In genomic region chr11:128694618-128695481, GRCh38 we compare ENCODE assay signal across 9 cellular contexts. TPM values are rescaled to one million over a fixed set of nuclear protein-coding genes. Genes with fewer than 3 reads are reported as not detected.
DNase-seq lines count a peak whose midpoint lies in the region; ATAC-seq, FAIRE-seq and TF ChIP-seq lines count a peak whose summit lies in the region.
"Had no signal": no experiment of that assay in that cellular context is flagged by ENCODE, and none has a peak within 500 bp of the region (broad histone marks: within the 10 kb centered on the region; RNA-seq: fewer than 3 reads in every experiment).

No MANE protein-coding gene starts in this region.

- peak overlapping the region; percentile 72 for H3K27ac ChIP-seq in fibroblast of lung (ENCODE audit: insufficient read depth, low read length)
- no peak overlapping the region for H3K27ac ChIP-seq in ovary

- intact Hi-C loops in ovary (cut with DNase I): no loop called here

- TF ChIP-seq CTCF in fibroblast of lung (conservative IDR thresholded peaks at IDR 0.05 in 1 of 2, IDR thresholded peaks at IDR 0.05 in 1 of 2; ENCODE audit: low read depth in 1 of 2, low read length in 2 of 2): no peak
- TF ChIP-seq CTCF in ovary (IDR thresholded peaks at IDR 0.05): no peak

- H3K4me2 ChIP-seq in fibroblast of lung (ENCODE audit: extremely low read depth, insufficient read depth, low read length): peak overlapping the region; percentile 79

- peak overlapping the region; percentile 40 for H2AFZ ChIP-seq in fibroblast of lung (ENCODE audit: low read length)

- WGBS in ovary, 3 donors: 5 to 8% (median 7%) methylated on average over 58 to 70 of the region's 70 CpGs

- H4K20me1 ChIP-seq in fibroblast of lung (ENCODE audit: control insufficient read depth, extremely low read depth, insufficient read depth, low read length): no peaks in the 10 kb centered on the region

- no peaks in the 10 kb centered on the region for H3K36me3 ChIP-seq in fibroblast of lung (ENCODE audit: control insufficient read depth, insufficient read depth, low read length)
- no peaks in the 10 kb centered on the region for H3K36me3 ChIP-seq in ovary

- H3K27me3 ChIP-seq in fibroblast of lung (ENCODE audit: control insufficient read depth, insufficient read depth, low read length) (no peaks in the 10 kb centered on the region), ovary (no peaks in the 10 kb centered on the region)

- TF ChIP-seq POLR2A in GM12892 (IDR thresholded peaks at IDR 0.05; ENCODE audit: low read depth, low read length) (no peak), ovary (IDR thresholded peaks at IDR 0.05) (no peak)

- H3K9me3 ChIP-seq in fibroblast of lung (ENCODE audit: control insufficient read depth, insufficient read depth, low read depth, low read length): no peaks in the 10 kb centered on the region
- H3K9me3 ChIP-seq in ovary: peaks cover 0 to 6% of the 10 kb centered on the region in 2 donors

- FAIRE-seq in GM12892 (lab: Jason Lieb, UNC): peak; percentile 97
- FAIRE-seq: TTC549 had no signal

- H3K4me1 ChIP-seq in fibroblast of lung (ENCODE audit: control insufficient read depth, extremely low read depth, insufficient read depth, low read length): peaks cover 4% of the 10 kb centered on the region
- H3K4me1 ChIP-seq in ovary (ENCODE audit: insufficient read depth): peaks cover 3% of the 10 kb centered on the region

- peak overlapping the region; percentile 52 for H3K9ac ChIP-seq in fibroblast of lung (ENCODE audit: insufficient read depth, low read length)

- ATAC-seq in HG02870 (IDR thresholded peaks at IDR 0.05; ENCODE audit: unreplicated experiment): peak; percentile 22

- H3K79me2 ChIP-seq in fibroblast of lung (ENCODE audit: control insufficient read depth, insufficient read depth, low read length): no peaks in the 10 kb centered on the region

- DNase-seq in GM12892 (ENCODE audit: insufficient read length) (no peak), fibroblast of lung (ENCODE audit: low read depth in 2 of 2) (peak; percentile 17 to 41), ovary (no peak), GM19240 (ENCODE audit: insufficient read length, low spot score) (no peak), NCI-H345 treated with DMSO at 0.1 percent for 48 hours (lab: John Stamatoyannopoulos, UW; ENCODE audit: unreplicated experiment) (no peak), SKM-1 treated with dmso at 0.1 percent for 144 hours (lab: John Stamatoyannopoulos, UW; ENCODE audit: unreplicated experiment) (no peak)
- DNase-seq in activated CD4-positive, alpha-beta T cell treated with anti-CD3 and anti-CD28 coated beads, Interleukin-2, amount 50 U/mL, for 1 hour: peak; percentile 33

- H3K4me3 ChIP-seq in fibroblast of lung (replicated peaks in 1 of 4; ENCODE audit: control extremely low read depth in 1 of 4, insufficient read depth in 1 of 4, low read depth in 3 of 4, low read length in 4 of 4) (peak overlapping the region; percentile 50 to 70 (median 62)), ovary (peak overlapping the region; percentile 26)

- TF ChIP-seq EP300 in ovary (IDR thresholded peaks at IDR 0.05): no peak

RNA-seq across cellular contexts. Expression of gene FLI1, which starts 1.0 kb away (rescaled TPM):
- polyA plus RNA-seq in GM12892 (2012; ENCODE audit: missing spikeins): 30.8 TPM
- 2.5 and 5.6 TPM in 2 replicates for total RNA-seq in fibroblast of lung
- polyA plus RNA-seq in fibroblast of lung: 3.7 and 3.9 TPM in 2 replicates
- polyA plus RNA-seq in fibroblast of lung (2012): 3.3 and 4.6 TPM in 2 replicates
- 12.1 and 15.7 TPM in 2 replicates for polyA minus RNA-seq in fibroblast of lung (ENCODE audit: low replicate concordance)
- total RNA-seq in ovary: 10 to 100 TPM in 4 of 7 donors, 1 to 10 TPM in 3; 4.0 to 18.4 (median 12.1) TPM
- polyA plus RNA-seq in ovary: 10 to 100 TPM; 12.3 to 22.5 TPM

Comparison
In these comparisons a context has a peak if more than half of its experiments do, and no peak if none do; other contexts are left out.
1. DNase-seq: peak in activated CD4-positive, alpha-beta T cell treated with anti-CD3 and anti-CD28 coated beads, Interleukin-2, amount 50 U/mL, for 1 hour (single experiment) and fibroblast of lung (2 of 2); none in GM12892 (single experiment), ovary (0 of 5), GM19240 (single experiment), NCI-H345 treated with DMSO at 0.1 percent for 48 hours (single experiment) and SKM-1 treated with dmso at 0.1 percent for 144 hours (single experiment).